ENCODE assay signal across 8 cellular contexts in genomic region chr10:110867011-110867806, GRCh38. TPM values are rescaled to one million over a fixed set of nuclear protein-coding genes. Genes with fewer than 3 reads are reported as not detected.
DNase-seq lines count a peak whose midpoint lies in the region; ATAC-seq and TF ChIP-seq lines count a peak whose summit lies in the region.
"Not testable (repeated sequence)": the region's sequence is repeated elsewhere in the genome, so short reads cannot be mapped to it uniquely, and the experiment has no call there.

No MANE protein-coding gene starts in this region.

- TF ChIP-seq POLR2A in vagina (IDR thresholded peaks at IDR 0.05), result not testable (repeated sequence)

- H3K4me3 Mint-ChIP-seq in activated CD8-positive, alpha-beta T cell treated with anti-CD3 and anti-CD28 coated beads for 36 hours, result peak overlapping the region; percentile 22
- not testable (repeated sequence) for H3K4me3 Mint-ChIP-seq in endothelial cell (ENCODE audit: unreplicated experiment); nephron progenitor cell

- POLR2A ChIA-PET in activated CD8-positive, alpha-beta T cell treated with anti-CD3 and anti-CD28 coated beads for 36 hours (lab: Charles Lee), result interaction anchor here (0.8 to 1.7 kb wide), 11 partner anchors 8 to 102 kb away, joined by 3 to 9 read pairs (median 4); no protein-coding TSS in a partner anchor

- peaks cover 74% of the 10 kb centered on the region for H3K4me1 ChIP-seq in vagina

- not testable (repeated sequence) for H3K9me3 ChIP-seq in vagina

- DNase-seq in NOMO-1 (lab: John Stamatoyannopoulos, UW; ENCODE audit: unreplicated experiment in 2 of 2), result peak; percentile 67 to 94
- DNase-seq in activated CD8-positive, alpha-beta T cell treated with anti-CD3 and anti-CD28 coated beads for 36 hours; endothelial cell (ENCODE audit: low spot score); nephron progenitor cell; vagina (ENCODE audit: extremely low spot score in 2 of 2): not testable (repeated sequence)

- TF ChIP-seq CTCF in activated CD8-positive, alpha-beta T cell treated with anti-CD3 and anti-CD28 coated beads for 36 hours (IDR thresholded peaks at IDR 0.05); endothelial cell (IDR thresholded peaks at IDR 0.05; ENCODE audit: unreplicated experiment); nephron progenitor cell (IDR thresholded peaks at IDR 0.05); vagina (IDR thresholded peaks at IDR 0.05): not testable (repeated sequence)

- peaks cover 90% of the 10 kb centered on the region for H3K4me1 Mint-ChIP-seq in activated CD8-positive, alpha-beta T cell treated with anti-CD3 and anti-CD28 coated beads for 36 hours (ENCODE audit: low read depth)
- H3K4me1 Mint-ChIP-seq in endothelial cell (ENCODE audit: unreplicated experiment) (peaks cover 44% of the 10 kb centered on the region), nephron progenitor cell (peaks cover 61% of the 10 kb centered on the region)

- H3K9me3 Mint-ChIP-seq in activated CD8-positive, alpha-beta T cell treated with anti-CD3 and anti-CD28 coated beads for 36 hours; endothelial cell (ENCODE audit: unreplicated experiment); nephron progenitor cell: not testable (repeated sequence)

- CTCF ChIA-PET in activated CD8-positive, alpha-beta T cell treated with anti-CD3 and anti-CD28 coated beads for 36 hours (lab: Charles Lee), result interaction anchor here (1.0 to 1.8 kb wide), 7 partner anchors 9 to 121 kb away, joined by 3 to 10 read pairs (median 5); no protein-coding TSS in a partner anchor

- H3K27ac Mint-ChIP-seq in activated CD8-positive, alpha-beta T cell treated with anti-CD3 and anti-CD28 coated beads for 36 hours, result peak overlapping the region; percentile 93
- H3K27ac Mint-ChIP-seq in endothelial cell (ENCODE audit: unreplicated experiment), result peak overlapping the region; percentile 76
- H3K27ac Mint-ChIP-seq in nephron progenitor cell, result peak overlapping the region; percentile 5

- H3K27me3 Mint-ChIP-seq in activated CD8-positive, alpha-beta T cell treated with anti-CD3 and anti-CD28 coated beads for 36 hours; nephron progenitor cell (ENCODE audit: low read depth, poor library complexity): not testable (repeated sequence)
- peaks cover 18% of the 10 kb centered on the region for H3K27me3 Mint-ChIP-seq in endothelial cell (ENCODE audit: unreplicated experiment)

- H3K36me3 Mint-ChIP-seq in activated CD8-positive, alpha-beta T cell treated with anti-CD3 and anti-CD28 coated beads for 36 hours (ENCODE audit: low read depth); nephron progenitor cell (ENCODE audit: low read depth): not testable (repeated sequence)
- H3K36me3 Mint-ChIP-seq in endothelial cell (ENCODE audit: low read depth, unreplicated experiment), result peaks cover 16% of the 10 kb centered on the region

- H3K27ac ChIP-seq in vagina, result peak overlapping the region; percentile 86

- H3K4me3 ChIP-seq in vagina, result not testable (repeated sequence)

- not testable (repeated sequence) for H3K27me3 ChIP-seq in vagina

- ATAC-seq in GM18511 (IDR thresholded peaks at IDR 0.05; ENCODE audit: unreplicated experiment), result peak; percentile 38
- peak; percentile 26 for ATAC-seq in GM21528 (IDR thresholded peaks at IDR 0.05; ENCODE audit: low FRiP score, unreplicated experiment)
- ATAC-seq in HG03103 (IDR thresholded peaks at IDR 0.05; ENCODE audit: low read depth, unreplicated experiment), result peak; percentile 35
- not testable (repeated sequence) for ATAC-seq in activated CD8-positive, alpha-beta T cell treated with anti-CD3 and anti-CD28 coated beads for 36 hours

- intact Hi-C loops in activated CD8-positive, alpha-beta T cell treated with anti-CD3 and anti-CD28 coated beads for 36 hours (cut with micrococcal nuclease), result loop anchor here (5.0 kb wide), 1 partner anchor 95 kb away; no protein-coding TSS in a partner anchor
- intact Hi-C loops in vagina (cut with DNase I), result not testable (repeated sequence)

- not testable (repeated sequence) for H3K36me3 ChIP-seq in vagina

RNA-seq across cellular contexts. Expression of gene PDCD4, which starts 4.5 kb away (rescaled TPM):
- 100 to 1,000 TPM; 186 to 190 TPM for total RNA-seq in activated CD8-positive, alpha-beta T cell treated with anti-CD3 and anti-CD28 coated beads for 36 hours
- 50.4 TPM for total RNA-seq in endothelial cell (ENCODE audit: unreplicated experiment)
- total RNA-seq in vagina, result 110 TPM

RNA-seq across cellular contexts. Expression of gene BBIP1, which starts 51.8 kb away (rescaled TPM):
- total RNA-seq in activated CD8-positive, alpha-beta T cell treated with anti-CD3 and anti-CD28 coated beads for 36 hours, result 10 to 100 TPM; 41.2 to 44.4 TPM
- 23.6 TPM for total RNA-seq in endothelial cell (ENCODE audit: unreplicated experiment)
- total RNA-seq in vagina, result 15.2 TPM

RNA-seq across cellular contexts. Expression of gene SHOC2, which starts 52.2 kb away (rescaled TPM):
- 10 to 100 TPM; 34.2 to 35.4 TPM for total RNA-seq in activated CD8-positive, alpha-beta T cell treated with anti-CD3 and anti-CD28 coated beads for 36 hours
- 48.9 TPM for total RNA-seq in endothelial cell (ENCODE audit: unreplicated experiment)
- 40.0 TPM for total RNA-seq in vagina

Comparison
In these comparisons a context has a peak if more than half of its experiments do, and no peak if none do; other contexts are left out.
1. H3K27ac Mint-ChIP-seq: peak in every context shown above with its lines; median percentile 93 in activated CD8-positive, alpha-beta T cell treated with anti-CD3 and anti-CD28 coated beads for 36 hours; 76 in endothelial cell; 5 in nephron progenitor cell.